In genomic region chrX:131987252-131987651, GRCh38 we compare ENCODE assay signal across 9 cellular contexts. TPM values are rescaled to one million over a fixed set of nuclear protein-coding genes. Genes with fewer than 3 reads are reported as not detected.
A peak's percentile ranks its signal among the peaks of the same experiment; 100 is the strongest.
DNase-seq lines count a peak whose midpoint lies in the region; ATAC-seq and TF ChIP-seq lines count a peak whose summit lies in the region.
"Had no signal": no experiment of that assay in that cellular context is flagged by ENCODE, and none has a peak within 500 bp of the region (broad histone marks: within the 10 kb centered on the region; RNA-seq: fewer than 3 reads in every experiment).

No MANE protein-coding gene starts in this region.

- H3K4me1 ChIP-seq in CD8-positive, alpha-beta T cell (ENCODE audit: insufficient read depth, low read length): peaks cover 56% of the 10 kb centered on the region
- H3K4me1 ChIP-seq in left lung (peaks cover 0 to 4% of the 10 kb centered on the region in 2 donors), ovary (ENCODE audit: insufficient read depth) (no peaks in the 10 kb centered on the region)

- DNase-seq in CD8-positive, alpha-beta T cell: peak in 4 of 7 experiments; percentile 2 to 44 (median 18)
- DNase-seq in activated T-helper 2 cell treated with anti-CD3 and anti-CD28 coated beads, Interferon-gamma antibody, Interleukin-2, Interleukin-4, amounts not matched to agents 10 μg/mL and 5 μg/mL and 100 μg/mL, durations not matched to agents 14 hours and 24 hours and 36 hours (ENCODE audit: low spot score): peak; percentile 10
- DNase-seq in left lung (no peak), NCI-H748 treated with DMSO at 0.1 percent for 48 hours (lab: John Stamatoyannopoulos, UW) (no peak), DMS79 treated with DMSO at 0.1 percent for 48 hours (lab: John Stamatoyannopoulos, UW) (no peak), ovary (no peak)

- H3K4me1 Mint-ChIP-seq in CD8-positive, alpha-beta T cell (ENCODE audit: low read depth): peaks cover 62% of the 10 kb centered on the region
- peaks cover 37% of the 10 kb centered on the region for H3K4me1 Mint-ChIP-seq in activated T-helper 2 cell treated with anti-CD3 and anti-CD28 coated beads, Interferon-gamma antibody, Interleukin-2, Interleukin-4, amounts not matched to agents 10 μg/mL and 5 μg/mL and 100 μg/mL, durations not matched to agents 14 hours and 24 hours and 36 hours (ENCODE audit: low read depth)

- TF ChIP-seq POLR2A in ovary (IDR thresholded peaks at IDR 0.05): no peak

- peak overlapping the region; percentile 97 for H3K27ac Mint-ChIP-seq in CD8-positive, alpha-beta T cell
- H3K27ac Mint-ChIP-seq in activated T-helper 2 cell treated with anti-CD3 and anti-CD28 coated beads, Interferon-gamma antibody, Interleukin-2, Interleukin-4, amounts not matched to agents 10 μg/mL and 5 μg/mL and 100 μg/mL, durations not matched to agents 14 hours and 24 hours and 36 hours: peak overlapping the region; percentile 95

- H3K27ac ChIP-seq in CD8-positive, alpha-beta T cell (ENCODE audit: low read depth, low read length): peak overlapping the region; percentile 54
- peak overlapping the region in 1 of 2 donors; percentile 78 for H3K27ac ChIP-seq in left lung
- no peak overlapping the region for H3K27ac ChIP-seq in ovary

- ATAC-seq in CD8-positive, alpha-beta T cell: peak; percentile 96
- ATAC-seq in GM19455 (IDR thresholded peaks at IDR 0.05; ENCODE audit: unreplicated experiment) (peak; percentile 99), HG03457 (IDR thresholded peaks at IDR 0.05; ENCODE audit: unreplicated experiment) (peak; percentile 98), left lung (no peak)

- no peaks in the 10 kb centered on the region for H3K36me3 Mint-ChIP-seq in CD8-positive, alpha-beta T cell
- H3K36me3 Mint-ChIP-seq in activated T-helper 2 cell treated with anti-CD3 and anti-CD28 coated beads, Interferon-gamma antibody, Interleukin-2, Interleukin-4, amounts not matched to agents 10 μg/mL and 5 μg/mL and 100 μg/mL, durations not matched to agents 14 hours and 24 hours and 36 hours (ENCODE audit: low read depth): peaks cover 4% of the 10 kb centered on the region

- H3K9me3 ChIP-seq in CD8-positive, alpha-beta T cell (ENCODE audit: low read length): no peaks in the 10 kb centered on the region
- H3K9me3 ChIP-seq in left lung (no peaks in the 10 kb centered on the region), ovary (no peaks in the 10 kb centered on the region)

- no peak for TF ChIP-seq CTCF in CD8-positive, alpha-beta T cell (IDR thresholded peaks at IDR 0.05)
- TF ChIP-seq CTCF in left lung (IDR thresholded peaks at IDR 0.05) (no peak), ovary (IDR thresholded peaks at IDR 0.05) (no peak)

- CTCF ChIA-PET in CD8-positive, alpha-beta T cell (lab: Charles Lee): interaction anchor here (0.6 kb wide), 1 partner anchor 132 kb away, joined by 4 read pairs; no protein-coding TSS in a partner anchor

- no peak overlapping the region for H3K4me3 ChIP-seq in CD8-positive, alpha-beta T cell (ENCODE audit: low read depth, low read length)
- H3K4me3 ChIP-seq in left lung: no peak overlapping the region
- H3K4me3 ChIP-seq in ovary: no peak overlapping the region

- no peaks in the 10 kb centered on the region for H3K27me3 ChIP-seq in CD8-positive, alpha-beta T cell (ENCODE audit: insufficient read depth, low read length)
- peaks cover 0 to 6% of the 10 kb centered on the region in 2 donors for H3K27me3 ChIP-seq in left lung
- H3K27me3 ChIP-seq in ovary: no peaks in the 10 kb centered on the region

- H3K27me3 Mint-ChIP-seq in CD8-positive, alpha-beta T cell (ENCODE audit: low read depth): no peaks in the 10 kb centered on the region
- no peaks in the 10 kb centered on the region for H3K27me3 Mint-ChIP-seq in activated T-helper 2 cell treated with anti-CD3 and anti-CD28 coated beads, Interferon-gamma antibody, Interleukin-2, Interleukin-4, amounts not matched to agents 10 μg/mL and 5 μg/mL and 100 μg/mL, durations not matched to agents 14 hours and 24 hours and 36 hours (ENCODE audit: low read depth)

- H3K36me3 ChIP-seq in CD8-positive, alpha-beta T cell (ENCODE audit: insufficient read depth, low read length): no peaks in the 10 kb centered on the region
- H3K36me3 ChIP-seq in left lung (no peaks in the 10 kb centered on the region), ovary (no peaks in the 10 kb centered on the region)

- no peak for TF ChIP-seq EP300 in ovary (IDR thresholded peaks at IDR 0.05)

- peak overlapping the region; percentile 45 for H3K4me3 Mint-ChIP-seq in CD8-positive, alpha-beta T cell
- peak overlapping the region; percentile 53 for H3K4me3 Mint-ChIP-seq in activated T-helper 2 cell treated with anti-CD3 and anti-CD28 coated beads, Interferon-gamma antibody, Interleukin-2, Interleukin-4, amounts not matched to agents 10 μg/mL and 5 μg/mL and 100 μg/mL, durations not matched to agents 14 hours and 24 hours and 36 hours (ENCODE audit: low read depth)
- H3K4me3 Mint-ChIP-seq: nephron had no signal

- WGBS in ovary, 3 donors: 54 to 58% (median 54%) methylated on average over 5 of the region's 5 CpGs

- POLR2A ChIA-PET in CD8-positive, alpha-beta T cell (lab: Charles Lee): no interaction called here

- intact Hi-C loops in CD8-positive, alpha-beta T cell (cut with DNase I, micrococcal nuclease): loop anchor here (1.0 to 10.0 kb wide), 5 partner anchors 16 to 228 kb away; partner anchors contain the start of genes RAP2C (in 1 of the 2) and STK26 (in 1 of the 2)
- intact Hi-C loops in activated T-helper 2 cell treated with anti-CD3 and anti-CD28 coated beads, Interferon-gamma antibody, Interleukin-2, Interleukin-4, amounts not matched to agents 10 μg/mL and 5 μg/mL and 100 μg/mL, durations not matched to agents 14 hours and 24 hours and 36 hours (cut with micrococcal nuclease): loop anchor here (1.0 kb wide), 2 partner anchors 36 to 42 kb away; partner anchors contain the start of gene STK26
- intact Hi-C loops in left lung (cut with DNase I) (no loop called here), ovary (cut with DNase I) (no loop called here)

- no peaks in the 10 kb centered on the region for H3K9me3 Mint-ChIP-seq in CD8-positive, alpha-beta T cell
- H3K9me3 Mint-ChIP-seq in activated T-helper 2 cell treated with anti-CD3 and anti-CD28 coated beads, Interferon-gamma antibody, Interleukin-2, Interleukin-4, amounts not matched to agents 10 μg/mL and 5 μg/mL and 100 μg/mL, durations not matched to agents 14 hours and 24 hours and 36 hours: no peaks in the 10 kb centered on the region

RNA-seq across cellular contexts. Expression of gene STK26, which starts 35.9 kb away (rescaled TPM):
- total RNA-seq in CD8-positive, alpha-beta T cell: 10 to 100 TPM; 33.8 to 34.1 TPM
- total RNA-seq in activated T-helper 2 cell treated with anti-CD3 and anti-CD28 coated beads, Interferon-gamma antibody, Interleukin-2, Interleukin-4, amounts not matched to agents 10 μg/mL and 5 μg/mL and 100 μg/mL, durations not matched to agents 14 hours and 24 hours and 36 hours: 108 and 115 TPM in 2 replicates
- total RNA-seq in left lung: 10 to 100 TPM; 18.0 to 21.2 TPM
- 10 to 100 TPM in 1 of 7 donors, 1 to 10 TPM in 6; 2.5 to 11.6 (median 3.2) TPM for total RNA-seq in ovary
- 1 to 10 TPM; 1.9 to 5.1 TPM for polyA plus RNA-seq in ovary

Comparison
In these comparisons a context has a peak if more than half of its experiments do, and no peak if none do; other contexts are left out.
1. DNase-seq: peak in CD8-positive, alpha-beta T cell (4 of 7) and activated T-helper 2 cell treated with anti-CD3 and anti-CD28 coated beads, Interferon-gamma antibody, Interleukin-2, Interleukin-4, amounts not matched to agents 10 μg/mL and 5 μg/mL and 100 μg/mL, durations not matched to agents 14 hours and 24 hours and 36 hours (single experiment); none in left lung (0 of 2), NCI-H748 treated with DMSO at 0.1 percent for 48 hours (single experiment), DMS79 treated with DMSO at 0.1 percent for 48 hours (single experiment) and ovary (0 of 5).
2. intact Hi-C loops: an anchor here in CD8-positive, alpha-beta T cell (1.0 to 10.0 kb wide) and activated T-helper 2 cell treated with anti-CD3 and anti-CD28 coated beads, Interferon-gamma antibody, Interleukin-2, Interleukin-4, amounts not matched to agents 10 μg/mL and 5 μg/mL and 100 μg/mL, durations not matched to agents 14 hours and 24 hours and 36 hours (1.0 kb wide); none called in left lung and ovary.